Comparison of ENCODE assay signal across 1 cellular context in genomic region chr2:10817413-10817812, GRCh38.
TF ChIP-seq lines count a peak whose summit lies in the region.

No MANE protein-coding gene starts in this region.

TF ChIP-seq in HepG2, 621 proteins besides CTCF, POLR2A, EP300 and RAD21:
- TF ChIP-seq PREB (CRISPR knock-in tag; IDR thresholded peaks at IDR 0.05), result no peak
- no peak for TF ChIP-seq KLF13 (CRISPR knock-in tag; IDR thresholded peaks at IDR 0.05)
- TF ChIP-seq NFIB (CRISPR knock-in tag; IDR thresholded peaks at IDR 0.05; ENCODE audit: borderline replicate concordance), result 0 out of 2 replicates have a peak, but pooled peaks have one; percentile 17
- 0 out of 2 replicates have a peak, but pooled peaks have one; percentile 30 for TF ChIP-seq ZNF567 (CRISPR knock-in tag; IDR thresholded peaks at IDR 0.05; ENCODE audit: borderline replicate concordance)
- TF ChIP-seq ZKSCAN5 (CRISPR knock-in tag; IDR thresholded peaks at IDR 0.05), result peak; percentile 92
- TF ChIP-seq GATAD2A (CRISPR knock-in tag; IDR thresholded peaks at IDR 0.05), result 0 out of 2 replicates have a peak, but pooled peaks have one; percentile 6
- TF ChIP-seq CCDC6 (CRISPR knock-in tag; IDR thresholded peaks at IDR 0.05), result no peak
- no peak for TF ChIP-seq SOX6 (IDR thresholded peaks at IDR 0.05)
- TF ChIP-seq SOX6 (CRISPR knock-in tag; IDR thresholded peaks at IDR 0.05), result 0 out of 2 replicates have a peak, but pooled peaks have one; percentile 18
- TF ChIP-seq PCBP2 (optimal IDR thresholded peaks at IDR 0.05; ENCODE audit: low read depth, low read length, poor library complexity, severe bottlenecking), result no peak
- no peak for TF ChIP-seq LRRFIP1 (CRISPR knock-in tag; conservative IDR thresholded peaks at IDR 0.05)
- peak; percentile 69 for TF ChIP-seq XRCC5 (optimal IDR thresholded peaks at IDR 0.05; ENCODE audit: low read length)
- TF ChIP-seq KLF11 (CRISPR knock-in tag; IDR thresholded peaks at IDR 0.05), result no peak
- peak; percentile 32; the same call in 1 of the 2 replicates for TF ChIP-seq PITX1 (CRISPR knock-in tag; IDR thresholded peaks at IDR 0.05)
- 0 out of 2 replicates have a peak, but pooled peaks have one; percentile 22 for TF ChIP-seq ZNF274 (CRISPR knock-in tag; IDR thresholded peaks at IDR 0.05)
- 0 out of 2 replicates have a peak, but pooled peaks have one; percentile 28 for TF ChIP-seq DNMT3B (CRISPR knock-in tag; conservative IDR thresholded peaks at IDR 0.05)
